Comparison of ENCODE assay signal across 29 cellular contexts in the genomic region with DNA sequence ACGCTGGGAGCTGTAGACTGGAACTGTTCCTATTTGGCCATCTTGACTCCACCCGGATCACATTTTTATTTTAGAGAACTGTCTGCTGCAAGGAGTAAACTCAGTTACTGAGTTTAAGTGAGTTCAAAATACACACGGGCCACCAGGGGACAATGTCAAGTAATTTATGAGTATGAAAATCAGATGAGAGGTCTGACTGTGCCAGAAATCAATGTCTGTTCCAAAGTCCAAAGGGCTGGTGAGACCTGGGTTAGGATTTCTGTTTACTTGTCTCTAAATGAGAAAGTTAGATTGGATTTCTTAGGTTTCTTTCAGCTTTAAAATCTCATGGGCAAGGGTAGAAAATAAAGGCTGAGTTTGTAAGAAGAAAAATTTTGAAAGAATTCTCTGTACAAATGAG.
"Had no signal": no experiment of that assay in that cellular context is flagged by ENCODE, and none has a peak within 500 bp of the region (broad histone marks: within the 10 kb centered on the region; RNA-seq: fewer than 3 reads in every experiment).

No MANE protein-coding gene starts in this region.

- H3K4me1 ChIP-seq: ascending aorta, lower lobe of right lung, sigmoid colon, stomach, thyroid gland, upper lobe of left lung had no signal

- DNase-seq: activated CD4-positive, alpha-beta memory T cell treated with anti-CD3 and anti-CD28 coated beads for 36 hours; activated CD4-positive, alpha-beta T cell treated with anti-CD3 and anti-CD28 coated beads, Interleukin-2, amount 10 ng/mL, durations not matched to agents 24 days and 14 days; activated CD4-positive, CD25-positive, alpha-beta regulatory T cell treated with anti-CD3 and anti-CD28 coated beads, Interleukin-2, amount 50 U/mL, for 72 hours; activated CD8-positive, alpha-beta memory T cell treated with anti-CD3 and anti-CD28 coated beads, Interleukin-2, amount 50 U/mL, for 4 hours; activated effector memory CD4-positive, alpha-beta T cell treated with anti-CD3 and anti-CD28 coated beads, Interleukin-2, amount 50 U/mL, for 16 hours; activated naive CD4-positive, alpha-beta T cell treated with anti-CD3 and anti-CD28 coated beads for 36 hours; activated naive CD8-positive, alpha-beta T cell treated with anti-CD3 and anti-CD28 coated beads for 36 hours; activated T-cell treated with anti-CD3 and anti-CD28 coated beads, Interleukin-2, amount 50 U/mL, for 1 hour; brain microvascular endothelial cell; foreskin fibroblast; head of caudate nucleus; hypothalamus; immature natural killer cell; kidney; lower lobe of right lung; mesenchymal stem cell; sigmoid colon; stimulated activated CD4-positive, alpha-beta T cell treated with anti-CD3 and anti-CD28 coated beads, Interleukin-1b, Interleukin-23, amount 100 ng/mL, for 48 hours; stimulated activated CD4-positive, alpha-beta T cell treated with anti-CD3 and anti-CD28 coated beads, Interleukin-4, amount 100 ng/mL, for 4 hours; stimulated activated CD8-positive, alpha-beta memory T cell treated with anti-CD3 and anti-CD28 coated beads, Interleukin-4, amount 100 ng/mL, for 48 hours; stomach; T-helper 2 cell; thyroid gland had no signal

- H3K4me3 ChIP-seq: ascending aorta, lower lobe of right lung, sigmoid colon, smooth muscle cell, stomach, thyroid gland, upper lobe of left lung had no signal

- ATAC-seq: lower lobe of right lung; natural killer cell treated with Interleukin-12 subunit alpha and Interleukin-12 subunit beta and Interleukin-15 and Interleukin-18, amount 100 ng/mL, for 72 hours; stimulated activated memory B cell treated with anti-CD40 and anti-IgM and Interleukin-4, amounts not matched to agents 10 μg/mL and 1 μg/mL and 100 μg/mL, for 72 hours had no signal

- H3K36me3 ChIP-seq: ascending aorta, brain microvascular endothelial cell, lower lobe of right lung, sigmoid colon, stomach, thyroid gland, upper lobe of left lung had no signal

- H3K4me2 ChIP-seq: smooth muscle cell had no signal

- FAIRE-seq: endothelial cell of umbilical vein, kidney had no signal

- H3K27me3 ChIP-seq: ascending aorta, brain microvascular endothelial cell, sigmoid colon, stomach, thyroid gland, upper lobe of left lung had no signal

- H3K9me3 ChIP-seq: ascending aorta, lower lobe of right lung, sigmoid colon, thyroid gland, upper lobe of left lung had no signal

- H3K27ac ChIP-seq: ascending aorta, brain microvascular endothelial cell, lower lobe of right lung, sigmoid colon, stomach, thyroid gland, upper lobe of left lung had no signal
